ENCODE assay signal across 8 cellular contexts in genomic region chr7:30504347-30505173, GRCh38. TPM values are rescaled to one million over a fixed set of nuclear protein-coding genes. Genes with fewer than 3 reads are reported as not detected.
A peak's percentile ranks its signal among the peaks of the same experiment; 100 is the strongest.
DNase-seq lines count a peak whose midpoint lies in the region; ATAC-seq, FAIRE-seq and TF ChIP-seq lines count a peak whose summit lies in the region.

Gene GGCT (minus strand): TSS chr7:30504829. CDS start chr7:30504709, 120 bp downstream.

- H3K27me3 ChIP-seq in AG04450 (ENCODE audit: control insufficient read depth, insufficient read depth, low read length): no peaks in the 10 kb centered on the region
- H3K27me3 ChIP-seq in bronchial epithelial cell (ENCODE audit: control insufficient read depth, insufficient read depth, low read length): no peaks in the 10 kb centered on the region
- H3K27me3 ChIP-seq in smooth muscle cell (ENCODE audit: low read depth): no peaks in the 10 kb centered on the region

- peaks cover 12% of the 10 kb centered on the region for H4K20me1 ChIP-seq in smooth muscle cell (ENCODE audit: low read depth)

- POLR2A ChIA-PET in AG04450 (lab: Yijun Ruan, JAX): no interaction called here

- no peaks in the 10 kb centered on the region for H3K36me3 ChIP-seq in bronchial epithelial cell (ENCODE audit: control insufficient read depth, insufficient read depth, low read length)
- H3K36me3 ChIP-seq in smooth muscle cell (ENCODE audit: low read depth): no peaks in the 10 kb centered on the region

- CTCF ChIA-PET in AG04450 (lab: Charles Lee): no interaction called here

- peaks cover 9% of the 10 kb centered on the region for H3K4me1 ChIP-seq in smooth muscle cell (ENCODE audit: low read depth)

- H3K4me3 ChIP-seq in AG04450 (ENCODE audit: low read depth, low read length) (peak within 1 kb of the TSS; percentile 98), WI38 (ENCODE audit: low read depth, low read length) (peak within 1 kb of the TSS; percentile 97), bronchial epithelial cell (ENCODE audit: low read depth, low read length) (peak within 1 kb of the TSS; percentile 97), smooth muscle cell (peak within 1 kb of the TSS; percentile 73)

- peak within 1 kb of the TSS; percentile 83 for H3K9ac ChIP-seq in smooth muscle cell (ENCODE audit: low read depth)

- no peaks in the 10 kb centered on the region for H3F3A ChIP-seq in smooth muscle cell (ENCODE audit: low read depth)

- no peak for FAIRE-seq in bronchial epithelial cell (lab: Jason Lieb, UNC)

- TF ChIP-seq CTCF in AG04450 (IDR thresholded peaks at IDR 0.05; ENCODE audit: low read depth, low read length) (no peak), WI38 (IDR thresholded peaks at IDR 0.05; ENCODE audit: low read depth, low read length) (no peak), bronchial epithelial cell (IDR thresholded peaks at IDR 0.05; ENCODE audit: insufficient read depth, low read length, severe bottlenecking) (no peak), smooth muscle cell (IDR thresholded peaks at IDR 0.05; ENCODE audit: borderline replicate concordance, insufficient read depth, poor library complexity, severe bottlenecking) (no peak)

- H2AFZ ChIP-seq in smooth muscle cell (ENCODE audit: low read depth): peak within 1 kb of the TSS; percentile 77

- peaks cover 37% of the 10 kb centered on the region for H3K79me2 ChIP-seq in smooth muscle cell (ENCODE audit: low read depth)

- peak; percentile 93 for DNase-seq in AG04450 (ENCODE audit: low read depth, low spot score)
- peak; percentile 96 for DNase-seq in NCI-H2227 treated with DMSO at 0.1 percent for 48 hours (lab: John Stamatoyannopoulos, UW)
- DNase-seq in bronchial epithelial cell (ENCODE audit: low read depth): peak; percentile 96
- peak; percentile 99 for DNase-seq in iPS-NIHi11 (ENCODE audit: low spot score)
- DNase-seq in smooth muscle cell (lab: John Stamatoyannopoulos, UW; ENCODE audit: unreplicated experiment): peak; percentile 83

- peak within 1 kb of the TSS; percentile 96 for H3K4me2 ChIP-seq in smooth muscle cell

- ATAC-seq in GM18907 (IDR thresholded peaks at IDR 0.05; ENCODE audit: unreplicated experiment) (peak; percentile 99), HG03159 (IDR thresholded peaks at IDR 0.05; ENCODE audit: unreplicated experiment) (peak; percentile 99)

- WGBS in smooth muscle cell (ENCODE audit: low lambda C conversion rate): 4% methylated on average over 61 of the region's 61 CpGs

- H3K9me3 ChIP-seq in AG04450 (ENCODE audit: control insufficient read depth, insufficient read depth, low read length) (peaks cover 5% of the 10 kb centered on the region; the same call in 1 of the 2 replicates), smooth muscle cell (replicated peaks; ENCODE audit: low read depth) (no peaks in the 10 kb centered on the region)

- H3K27ac ChIP-seq in AG04450 (ENCODE audit: low read depth, low read length) (peak within 1 kb of the TSS; percentile 57), smooth muscle cell (ENCODE audit: low read depth) (peak within 1 kb of the TSS; percentile 22)

RNA-seq across cellular contexts. Expression of gene GGCT, which starts in this region (rescaled TPM):
- 19.8 and 24.4 TPM in 2 replicates for polyA plus RNA-seq in AG04450 (2011; rRNA removed)
- 4.9 and 5.5 TPM in 2 replicates for polyA minus RNA-seq in AG04450 (2011; rRNA and poly(A)+ RNA removed)
- total RNA-seq in bronchial epithelial cell: 57.9 and 67.8 TPM in 2 replicates
- 41.4 and 53.1 TPM in 2 replicates for total RNA-seq in smooth muscle cell
- 36.9 and 39.3 TPM in 2 replicates for polyA plus RNA-seq in smooth muscle cell

Comparison
In these comparisons a context has a peak if more than half of its experiments do, and no peak if none do; other contexts are left out.
1. Peak in every context shown above with its lines: DNase-seq, ATAC-seq, H3K4me3 ChIP-seq and H3K27ac ChIP-seq.